Comparison of ENCODE assay signal across 17 cellular contexts in genomic region chr1:52994658-52995057, GRCh38.
DNase-seq lines count a peak whose midpoint lies in the region; ATAC-seq and TF ChIP-seq lines count a peak whose summit lies in the region.
"Had no signal": no experiment of that assay in that cellular context is flagged by ENCODE, and none has a peak within 500 bp of the region (broad histone marks: within the 10 kb centered on the region; RNA-seq: fewer than 3 reads in every experiment).

No MANE protein-coding gene starts in this region.

- H2AK9ac ChIP-seq in IMR-90 (replicated peaks; ENCODE audit: low read depth, low read length, poor library complexity) = no peak overlapping the region

- no peak overlapping the region for H4K8ac ChIP-seq in IMR-90 (ENCODE audit: low read depth in 2 of 2, low read length in 2 of 2)

- H4K20me1 ChIP-seq in SK-N-SH (ENCODE audit: insufficient read depth) (no peaks in the 10 kb centered on the region), IMR-90 (ENCODE audit: insufficient read depth, low read length) (no peaks in the 10 kb centered on the region)
- H4K20me1 ChIP-seq: BLaER1 had no signal

- no peak for ATAC-seq in SK-N-SH treated with all-trans-retinoic acid at 6 μM for 48 hours
- no peak for ATAC-seq in IMR-90 (ENCODE audit: low read depth)
- ATAC-seq in left lobe of liver = peak; percentile 17
- ATAC-seq: CD8-positive, alpha-beta T cell had no signal

- H3K56ac ChIP-seq in IMR-90 (ENCODE audit: extremely low read depth, insufficient read depth, low read length) = no peak overlapping the region

- H2BK120ac ChIP-seq in IMR-90 (ENCODE audit: low read depth, low read length) = no peak overlapping the region

- H3K36me3 ChIP-seq in SK-N-SH (replicated peaks in 1 of 2; ENCODE audit: control insufficient read depth in 1 of 2, insufficient read depth in 2 of 2, low read length in 1 of 2) = no peaks in the 10 kb centered on the region
- H3K36me3 ChIP-seq in IMR-90 (ENCODE audit: control insufficient read depth, insufficient read depth, low read length) = peaks cover 8% of the 10 kb centered on the region; the same call in 1 of the 2 replicates

- TF ChIP-seq CTCF in SK-N-SH (IDR thresholded peaks at IDR 0.05) = no peak
- no peak for TF ChIP-seq CTCF in IMR-90 (conservative IDR thresholded peaks at IDR 0.05; ENCODE audit: low read depth, low read length)

- no peak overlapping the region for H3K14ac ChIP-seq in IMR-90 (replicated peaks; ENCODE audit: low read depth, low read length)

- no peak overlapping the region for H4K91ac ChIP-seq in IMR-90 (ENCODE audit: insufficient read depth, low read depth, low read length)

- H2BK20ac ChIP-seq in IMR-90 (ENCODE audit: low read depth, low read length) = no peak overlapping the region

- no peak overlapping the region for H2BK5ac ChIP-seq in IMR-90 (ENCODE audit: low read depth, low read length, poor library complexity, severe bottlenecking)

- H3K9me2 ChIP-seq in SK-N-SH = no peaks in the 10 kb centered on the region

- CTCF ChIA-PET in SK-N-SH (lab: Yijun Ruan, JAX) = no interaction called here
- CTCF ChIA-PET in IMR-90 (lab: Yijun Ruan, JAX) = no interaction called here

- H3K27ac ChIP-seq in SK-N-SH (ENCODE audit: low read depth in 2 of 2, low read length in 1 of 2) (no peak overlapping the region), IMR-90 (ENCODE audit: insufficient read depth, low read length) (no peak overlapping the region)
- H3K27ac ChIP-seq: 22Rv1, BLaER1, C4-2B had no signal

- H3K79me2 ChIP-seq in SK-N-SH (ENCODE audit: insufficient read depth) = no peaks in the 10 kb centered on the region

- H3K4me1 ChIP-seq in SK-N-SH (ENCODE audit: control insufficient read depth in 1 of 2, insufficient read depth in 2 of 2, low read depth in 1 of 2, low read length in 1 of 2) = no peaks in the 10 kb centered on the region
- H3K4me1 ChIP-seq in IMR-90 (ENCODE audit: control insufficient read depth, insufficient read depth, low read length) = peaks cover 2% of the 10 kb centered on the region; the same call in 1 of the 2 replicates
- H3K4me1 ChIP-seq: BLaER1, Caco-2 had no signal

- H3K4me2 ChIP-seq in SK-N-SH = no peak overlapping the region
- no peak overlapping the region for H3K4me2 ChIP-seq in IMR-90 (ENCODE audit: low read depth, low read length)
- H3K4me2 ChIP-seq: BLaER1 had no signal

- no peaks in the 10 kb centered on the region for H3F3A ChIP-seq in SK-N-SH (replicated peaks; ENCODE audit: insufficient read depth)

- no peak overlapping the region; the same call in 1 of the 2 replicates for H3K4ac ChIP-seq in IMR-90 (ENCODE audit: low read depth, low read length)

- TF ChIP-seq RAD21 in SK-N-SH (IDR thresholded peaks at IDR 0.05; ENCODE audit: low read length) (no peak), IMR-90 (IDR thresholded peaks at IDR 0.05; ENCODE audit: low read length) (no peak)

- no peak overlapping the region for H3K9ac ChIP-seq in SK-N-SH
- no peak overlapping the region for H3K9ac ChIP-seq in IMR-90 (ENCODE audit: low read depth, low read length)
- H3K9ac ChIP-seq: BLaER1 had no signal

- 84% methylated on average over 6 of the region's 6 CpGs for WGBS in SK-N-SH (ENCODE audit: low lambda C conversion rate)
- 95% methylated on average over 4 of the region's 6 CpGs; no CpG with 5 or more reads in 1 of the 2 experiments for WGBS in IMR-90 (ENCODE audit: extremely low coverage in 2 of 2, insufficient read length in 1 of 2), 2 experiments

- no peak overlapping the region for H3K4me3 ChIP-seq in SK-N-SH (ENCODE audit: low read depth in 2 of 2, low read length in 1 of 2)
- no peak overlapping the region for H3K4me3 ChIP-seq in IMR-90 (ENCODE audit: insufficient read depth, low read depth, low read length)
- H3K4me3 ChIP-seq: BLaER1 had no signal

- dilution Hi-C loops in IMR-90 (cut with HindIII; ENCODE audit: low sequenced_read_pairs, unreplicated experiment) = no loop called here

- TF ChIP-seq POLR2A in IMR-90 (IDR thresholded peaks at IDR 0.05; ENCODE audit: low read depth, low read length) = no peak

- H2AFZ ChIP-seq in SK-N-SH (ENCODE audit: low read depth) (no peak overlapping the region), IMR-90 (replicated peaks; ENCODE audit: low read length, poor library complexity) (no peak overlapping the region)

- 0 out of 2 replicates have a peak overlapping the region, but pooled peaks have one; percentile 24 for H2AK5ac ChIP-seq in IMR-90 (ENCODE audit: low read depth, low read length)

- in situ Hi-C loops in IMR-90 (cut with MboI; ENCODE audit: low sequenced_read_pairs) = no loop called here

- H3K18ac ChIP-seq in IMR-90 (ENCODE audit: low read depth, low read length) = no peak overlapping the region

- H3K9me1 ChIP-seq in IMR-90 (ENCODE audit: insufficient read depth, low read length) = peaks cover 10% of the 10 kb centered on the region; the same call in 1 of the 2 replicates

- H2BK15ac ChIP-seq in IMR-90 (ENCODE audit: low read depth, low read length) = no peak overlapping the region

- DNase-seq in SK-N-SH = no peak
- DNase-seq in IMR-90 = no peak
- no peak for DNase-seq in left lobe of liver (ENCODE audit: low spot score)
- DNase-seq in SIG-M5 (lab: John Stamatoyannopoulos, UW) = no peak
- no peak for DNase-seq in OCI-M2 (lab: John Stamatoyannopoulos, UW; ENCODE audit: unreplicated experiment)
- DNase-seq in NCI-H526 treated with DMSO at 0.1 percent for 48 hours (lab: John Stamatoyannopoulos, UW) = no peak
- DNase-seq: Caco-2; CD4-positive, CD25-positive, alpha-beta regulatory T cell; CD8-positive, alpha-beta T cell; DMS153; DND-41; H7; HCEC 1CT had no signal

- no TSS peak for BruUV-seq in IMR-90 (replicated peaks; lab: Mats Ljungman, UMichigan)

- H4K5ac ChIP-seq in IMR-90 (ENCODE audit: low read depth, low read length) = no peak overlapping the region

- H3K9me3 ChIP-seq in SK-N-SH = no peaks in the 10 kb centered on the region
- no peaks in the 10 kb centered on the region for H3K9me3 ChIP-seq in IMR-90 (ENCODE audit: control insufficient read depth, insufficient read depth, low read length)
- H3K9me3 ChIP-seq: BLaER1, Caco-2 had no signal

- no peaks in the 10 kb centered on the region for H3K79me1 ChIP-seq in IMR-90 (ENCODE audit: low read depth in 1 of 2, low read length in 2 of 2)

- no peak for TF ChIP-seq EP300 in SK-N-SH (IDR thresholded peaks at IDR 0.05; ENCODE audit: borderline replicate concordance in 1 of 2, low read depth in 1 of 2, low read length in 1 of 2)

- no peak overlapping the region for H3K23ac ChIP-seq in IMR-90 (ENCODE audit: low read depth, low read length)

- H3K27me3 ChIP-seq in SK-N-SH (ENCODE audit: insufficient read depth) (no peaks in the 10 kb centered on the region), IMR-90 (ENCODE audit: control insufficient read depth, insufficient read depth, low read length) (no peaks in the 10 kb centered on the region)
- H3K27me3 ChIP-seq: BLaER1 had no signal

- intact Hi-C loops in IMR-90 (cut with micrococcal nuclease) = no loop called here

- POLR2A ChIA-PET in SK-N-SH (lab: Yijun Ruan, JAX) = no interaction called here
- POLR2A ChIA-PET in IMR-90 (lab: Charles Lee; ENCODE audit: unreplicated experiment) = no interaction called here

TF ChIP-seq in SK-N-SH, 30 proteins besides CTCF, POLR2A, EP300 and RAD21 (continues in another document):
- no peak for TF ChIP-seq NRF1 (IDR thresholded peaks at IDR 0.05; ENCODE audit: low read depth, low read length)

TF ChIP-seq in SK-N-SH treated with all-trans-retinoic acid at 6 μM for 48 hours, 23 proteins besides CTCF, POLR2A, EP300 and RAD21:
- TF ChIP-seq ZNF565 (CRISPR knock-in tag; conservative IDR thresholded peaks at IDR 0.05; ENCODE audit: low read depth) (no peak), TOX (CRISPR knock-in tag; IDR thresholded peaks at IDR 0.05; ENCODE audit: borderline replicate concordance) (no peak), ZFP3 (CRISPR knock-in tag; IDR thresholded peaks at IDR 0.05) (no peak)
TF ChIP-seq in SK-N-SH treated with all-trans-retinoic acid at 6 μM for 48 hours: peak in this region for 0.

TF ChIP-seq in IMR-90, 13 proteins besides CTCF, POLR2A, EP300 and RAD21:
- TF ChIP-seq BHLHE40 (IDR thresholded peaks at IDR 0.05; ENCODE audit: low read depth, low read length) (no peak), MAFK (IDR thresholded peaks at IDR 0.05; ENCODE audit: low read depth, low read length) (no peak), CHD1 (IDR thresholded peaks at IDR 0.05; ENCODE audit: low read depth, low read length) (no peak), MAZ (IDR thresholded peaks at IDR 0.05; ENCODE audit: borderline replicate concordance, low read depth, low read length) (no peak), SMC3 (IDR thresholded peaks at IDR 0.05; ENCODE audit: low read depth, low read length) (no peak), CEBPB (IDR thresholded peaks at IDR 0.05; ENCODE audit: low read depth, low read length) (no peak), ELK1 (IDR thresholded peaks at IDR 0.05; ENCODE audit: borderline replicate concordance, low read depth, low read length) (no peak), RCOR1 (IDR thresholded peaks at IDR 0.05; ENCODE audit: insufficient replicate concordance, low read length) (no peak), NFE2L2 (IDR thresholded peaks at IDR 0.05; ENCODE audit: low read depth, low read length) (no peak), RFX5 (IDR thresholded peaks at IDR 0.05; ENCODE audit: low read depth, low read length) (no peak), FOS (IDR thresholded peaks at IDR 0.05; ENCODE audit: low read depth, low read length) (no peak), USF2 (IDR thresholded peaks at IDR 0.05; ENCODE audit: low read depth, low read length) (no peak), MXI1 (IDR thresholded peaks at IDR 0.05; ENCODE audit: borderline replicate concordance, low read depth, low read length) (no peak)
